ENCODE assay signal across 8 cellular contexts in genomic region chr3:173397161-173398110, GRCh38. TPM values are rescaled to one million over a fixed set of nuclear protein-coding genes. Genes with fewer than 3 reads are reported as not detected.
DNase-seq lines count a peak whose midpoint lies in the region; ATAC-seq and TF ChIP-seq lines count a peak whose summit lies in the region.

NLGN1 (plus strand) TSS chr3:173397744.

- DNase-seq in HK-2 (ENCODE audit: unreplicated experiment) = peak; percentile 77
- DNase-seq in Peyer's patch = peak in 2 of 3 donors; percentile 53 to 57
- DNase-seq in coronary artery (ENCODE audit: low spot score) = peak; percentile 87
- DNase-seq in kidney glomerular epithelial cell (lab: John Stamatoyannopoulos, UW) = peak; percentile 66
- DNase-seq in central memory CD4-positive, alpha-beta T cell = no peak

- peak within 1 kb of the TSS; percentile 70 for H3K4me3 ChIP-seq in BLaER1
- H3K4me3 ChIP-seq in Peyer's patch = peak within 1 kb of the TSS; percentile 20 to 70 (median 46)
- H3K4me3 ChIP-seq in coronary artery = peak within 1 kb of the TSS; percentile 79
- H3K4me3 ChIP-seq in skeletal muscle satellite cell (ENCODE audit: low read length) = peak within 1 kb of the TSS; percentile 90

- TF ChIP-seq POLR2A in Peyer's patch (IDR thresholded peaks at IDR 0.05) = no peak

- peak within 1 kb of the TSS; percentile 46 for H3K9ac ChIP-seq in BLaER1
- H3K9ac ChIP-seq in skeletal muscle satellite cell (ENCODE audit: low read depth, low read length) = peak within 1 kb of the TSS; percentile 79

- TF ChIP-seq CTCF in Peyer's patch (IDR thresholded peaks at IDR 0.05) = no peak
- TF ChIP-seq CTCF in coronary artery (IDR thresholded peaks at IDR 0.05) = no peak

- no peak for ATAC-seq in HG03097 (IDR thresholded peaks at IDR 0.05; ENCODE audit: low FRiP score, unreplicated experiment)

- H3K4me1 ChIP-seq in BLaER1 (peaks cover 33% of the 10 kb centered on the region), Peyer's patch (peaks cover 0 to 12% (median 0%) of the 10 kb centered on the region in 4 donors), skeletal muscle satellite cell (ENCODE audit: control insufficient read depth, insufficient read depth, low read length) (peaks cover 7% of the 10 kb centered on the region)

- H3K9me3 ChIP-seq in BLaER1 (no peaks in the 10 kb centered on the region), Peyer's patch (no peaks in the 10 kb centered on the region), skeletal muscle satellite cell (replicated peaks; ENCODE audit: low read length) (no peaks in the 10 kb centered on the region)

- H3K27me3 ChIP-seq in BLaER1 (peaks cover 41% of the 10 kb centered on the region), Peyer's patch (no peaks in the 10 kb centered on the region), skeletal muscle satellite cell (ENCODE audit: control insufficient read depth, insufficient read depth, low read length) (peaks cover 5% of the 10 kb centered on the region)

- H3K27ac ChIP-seq in BLaER1 (no peak within 1 kb of the TSS), Peyer's patch (peak within 1 kb of the TSS; percentile 32 to 79 (median 58)), coronary artery (peak within 1 kb of the TSS; percentile 74 to 83)

- H3K36me3 ChIP-seq in BLaER1 = no peaks in the 10 kb centered on the region
- H3K36me3 ChIP-seq in Peyer's patch = no peaks in the 10 kb centered on the region
- H3K36me3 ChIP-seq in skeletal muscle satellite cell (ENCODE audit: insufficient read depth, low read length) = no peaks in the 10 kb centered on the region

- H3K4me2 ChIP-seq in BLaER1 = peak within 1 kb of the TSS; percentile 91
- peak within 1 kb of the TSS; percentile 100 for H3K4me2 ChIP-seq in skeletal muscle satellite cell (ENCODE audit: low read length)

- H4K20me1 ChIP-seq in BLaER1 = peaks cover 24% of the 10 kb centered on the region

RNA-seq across cellular contexts. Expression of gene NLGN1, which starts in this region (rescaled TPM):
- total RNA-seq in Peyer's patch = 1 to 10 TPM in 3 of 4 donors, under 1 TPM in 1; 0.18 to 3.3 (median 1.3) TPM
- total RNA-seq in skeletal muscle satellite cell (2012; rRNA removed) = 5.6 and 5.7 TPM in 2 replicates
